ENCODE assay signal across 17 cellular contexts in the genomic region with DNA sequence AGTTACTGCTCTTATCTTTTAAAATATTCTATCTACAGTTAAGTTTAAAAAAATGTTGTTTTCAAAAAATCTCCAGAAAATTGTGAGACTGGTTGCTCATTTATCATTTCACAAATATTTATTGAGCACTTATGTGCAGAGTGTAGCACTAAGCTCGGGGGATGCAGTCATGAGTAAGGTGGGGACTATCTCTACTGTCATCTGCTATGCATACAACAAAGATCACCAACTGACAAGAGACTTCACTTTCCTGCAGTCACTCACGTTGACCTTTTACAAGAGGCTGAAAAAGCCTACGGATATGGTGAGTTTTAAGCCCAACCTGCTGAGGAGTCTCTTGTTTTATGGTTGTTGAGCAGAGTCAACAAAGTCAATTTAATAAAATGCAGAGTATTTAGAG.
DNase-seq lines count a peak whose midpoint lies in the region; ATAC-seq and TF ChIP-seq lines count a peak whose summit lies in the region.
"Had no signal": no experiment of that assay in that cellular context is flagged by ENCODE, and none has a peak within 500 bp of the region (broad histone marks: within the 10 kb centered on the region; RNA-seq: fewer than 3 reads in every experiment).

No MANE protein-coding gene starts in this region.

- H3K4ac ChIP-seq in mesenchymal stem cell (ENCODE audit: low read depth in 1 of 2, low read length in 2 of 2) = no peak overlapping the region

- H3K4me3 ChIP-seq in mesenchymal stem cell (ENCODE audit: insufficient read depth in 1 of 2, low read depth in 1 of 2, low read length in 2 of 2) = no peak overlapping the region
- no peak overlapping the region for H3K4me3 ChIP-seq in foreskin fibroblast (ENCODE audit: low read depth in 1 of 2, low read length in 2 of 2)
- H3K4me3 ChIP-seq: SJCRH30 had no signal

- no peak overlapping the region for H3K4me2 ChIP-seq in mesenchymal stem cell (ENCODE audit: low read length, poor library complexity, severe bottlenecking)

- DNase-seq in natural killer cell (no peak), T-cell (no peak), mesenchymal stem cell (no peak), C1 segment of cervical spinal cord (lab: John Stamatoyannopoulos, UW) (no peak), foreskin fibroblast (no peak), NCI-H524 (lab: John Stamatoyannopoulos, UW) (no peak)
- DNase-seq in natural killer cell treated with Interleukin-12 subunit alpha and Interleukin-12 subunit beta and Interleukin-15 and Interleukin-18, amount 100 ng/mL, for 72 hours (ENCODE audit: low spot score) = no peak
- DNase-seq: ACHN; IMR-90; Kasumi-1; NCI-H1930; NCI-H2171 treated with DMSO at 0.1 percent for 48 hours; NCI-H510A; NK-92 treated with Interleukin-12 subunit alpha and Interleukin-12 subunit beta, amount 100 ng/mL, for 24 hours; SJCRH30 had no signal

- H3K79me1 ChIP-seq in mesenchymal stem cell (replicated peaks; ENCODE audit: low read length, poor library complexity, severe bottlenecking) = peaks cover 4% of the 10 kb centered on the region

- no peak overlapping the region for H3K18ac ChIP-seq in mesenchymal stem cell (ENCODE audit: low read depth in 1 of 2, low read length in 2 of 2)

- no peak overlapping the region for H3K27ac ChIP-seq in mesenchymal stem cell (ENCODE audit: low read length, poor library complexity, severe bottlenecking)
- H3K27ac ChIP-seq: RWPE1, SJCRH30 had no signal

- TF ChIP-seq CTCF in natural killer cell (IDR thresholded peaks at IDR 0.05) (no peak), foreskin fibroblast (IDR thresholded peaks at IDR 0.05; ENCODE audit: low read depth, low read length) (no peak)

- ATAC-seq in natural killer cell (no peak), T-cell (replicated peaks in 1 of 4) (peak in 1 of 4 experiments; percentile 36)
- no peak for ATAC-seq in natural killer cell treated with Interleukin-12 subunit alpha and Interleukin-12 subunit beta and Interleukin-15 and Interleukin-18, amount 100 ng/mL, for 72 hours

- peak overlapping the region; percentile 79 for H3K9ac ChIP-seq in mesenchymal stem cell (ENCODE audit: low read length)

- H3K27ac Mint-ChIP-seq in natural killer cell = peak overlapping the region; percentile 2 to 64
- H3K27ac Mint-ChIP-seq in natural killer cell treated with Interleukin-12 subunit alpha and Interleukin-12 subunit beta and Interleukin-15 and Interleukin-18, amount 100 ng/mL, for 72 hours = no peak overlapping the region
- H3K27ac Mint-ChIP-seq in T-cell = peak overlapping the region; percentile 71
- H3K27ac Mint-ChIP-seq: B cell had no signal

- H3K27me3 Mint-ChIP-seq in natural killer cell (ENCODE audit: low read depth in 2 of 2) (no peaks in the 10 kb centered on the region), T-cell (no peaks in the 10 kb centered on the region)
- no peaks in the 10 kb centered on the region for H3K27me3 Mint-ChIP-seq in natural killer cell treated with Interleukin-12 subunit alpha and Interleukin-12 subunit beta and Interleukin-15 and Interleukin-18, amount 100 ng/mL, for 72 hours
- H3K27me3 Mint-ChIP-seq: B cell had no signal

- no peak overlapping the region for H3K14ac ChIP-seq in mesenchymal stem cell (ENCODE audit: low read length in 2 of 2)

- POLR2A ChIA-PET in T-cell (lab: Charles Lee) = interaction anchor here in 1 of 2 donors (1.0 kb wide), 1 partner anchor 26 kb away, joined by 3 read pairs; no protein-coding TSS in a partner anchor

- H3K4me1 Mint-ChIP-seq in natural killer cell (peaks cover 34 to 43% of the 10 kb centered on the region in 2 donors), T-cell (peaks cover 50 to 57% (median 53%) of the 10 kb centered on the region in 3 donors)
- H3K4me1 Mint-ChIP-seq in natural killer cell treated with Interleukin-12 subunit alpha and Interleukin-12 subunit beta and Interleukin-15 and Interleukin-18, amount 100 ng/mL, for 72 hours (ENCODE audit: low read depth in 2 of 2) = peaks cover 0 to 5% of the 10 kb centered on the region in 2 donors
- H3K4me1 Mint-ChIP-seq: B cell had no signal

- H2BK12ac ChIP-seq in mesenchymal stem cell (ENCODE audit: low read length in 2 of 2) = no peak overlapping the region

- no peak overlapping the region for H2BK15ac ChIP-seq in mesenchymal stem cell (ENCODE audit: low read depth, poor library complexity, severe bottlenecking)

- H4K8ac ChIP-seq in mesenchymal stem cell (ENCODE audit: low read length) = no peak overlapping the region

- H3K4me3 Mint-ChIP-seq in natural killer cell (no peak overlapping the region), T-cell (peak overlapping the region in 1 of 3 donors; percentile 50)
- H3K4me3 Mint-ChIP-seq in natural killer cell treated with Interleukin-12 subunit alpha and Interleukin-12 subunit beta and Interleukin-15 and Interleukin-18, amount 100 ng/mL, for 72 hours = no peak overlapping the region
- H3K4me3 Mint-ChIP-seq: B cell had no signal

- H3K4me1 ChIP-seq in mesenchymal stem cell (ENCODE audit: control insufficient read depth, insufficient read depth, low read depth, low read length) = no peaks in the 10 kb centered on the region
- H3K4me1 ChIP-seq: SJCRH30 had no signal

- no peak overlapping the region for H2BK5ac ChIP-seq in mesenchymal stem cell (ENCODE audit: low read depth, low read length, poor library complexity, severe bottlenecking)

- H4K91ac ChIP-seq in mesenchymal stem cell (ENCODE audit: low read length) = no peak overlapping the region

- H3K36me3 Mint-ChIP-seq in natural killer cell = no peaks in the 10 kb centered on the region
- no peaks in the 10 kb centered on the region for H3K36me3 Mint-ChIP-seq in natural killer cell treated with Interleukin-12 subunit alpha and Interleukin-12 subunit beta and Interleukin-15 and Interleukin-18, amount 100 ng/mL, for 72 hours
- peaks cover 11% of the 10 kb centered on the region for H3K36me3 Mint-ChIP-seq in T-cell

- H2AFZ ChIP-seq in mesenchymal stem cell (ENCODE audit: low read depth, low read length) = no peak overlapping the region

- no peak overlapping the region for H2AK5ac ChIP-seq in mesenchymal stem cell (ENCODE audit: low read length, severe bottlenecking)

- no peaks in the 10 kb centered on the region for H3K9me3 ChIP-seq in mesenchymal stem cell (ENCODE audit: control insufficient read depth, low read length)
- H3K9me3 ChIP-seq: SJCRH30 had no signal

- intact Hi-C loops in natural killer cell (cut with micrococcal nuclease) = no loop called here

- no peaks in the 10 kb centered on the region for H3K27me3 ChIP-seq in mesenchymal stem cell (ENCODE audit: control insufficient read depth in 1 of 2, insufficient read depth in 1 of 2, low read length in 2 of 2)
- H3K27me3 ChIP-seq: SJCRH30 had no signal

- H3K23ac ChIP-seq in mesenchymal stem cell (ENCODE audit: low read length in 2 of 2) = no peak overlapping the region

- H3K36me3 ChIP-seq in mesenchymal stem cell (ENCODE audit: control insufficient read depth in 1 of 2, insufficient read depth in 2 of 2, low read depth in 1 of 2, low read length in 2 of 2) = peaks cover 4 to 6% of the 10 kb centered on the region in 2 experiments
- H3K36me3 ChIP-seq: SJCRH30 had no signal

- WGBS in mesenchymal stem cell = 39% methylated on average over 3 of the region's 3 CpGs

- CTCF ChIA-PET in T-cell (lab: Charles Lee) = interaction anchor here (0.5 to 1.8 kb wide), 6 partner anchors 10 to 1456 kb away, joined by 3 to 10 read pairs (median 4); no protein-coding TSS in a partner anchor

- no peak overlapping the region for H2BK120ac ChIP-seq in mesenchymal stem cell (ENCODE audit: low read depth, low read length)

- H3K9me3 Mint-ChIP-seq in natural killer cell (no peaks in the 10 kb centered on the region), T-cell (no peaks in the 10 kb centered on the region)
- H3K9me3 Mint-ChIP-seq in natural killer cell treated with Interleukin-12 subunit alpha and Interleukin-12 subunit beta and Interleukin-15 and Interleukin-18, amount 100 ng/mL, for 72 hours = no peaks in the 10 kb centered on the region

Comparison
In these comparisons a context has a peak if more than half of its experiments do, and no peak if none do; other contexts are left out.
1. H3K27ac Mint-ChIP-seq: peak in natural killer cell (2 of 2) and T-cell (2 of 2); none in natural killer cell treated with Interleukin-12 subunit alpha and Interleukin-12 subunit beta and Interleukin-15 and Interleukin-18, amount 100 ng/mL, for 72 hours (0 of 2).